In genomic region chr2:38190542-38191218, GRCh38 we compare ENCODE assay signal across 14 cellular contexts.
A peak's percentile ranks its signal among the peaks of the same experiment; 100 is the strongest.
DNase-seq lines count a peak whose midpoint lies in the region; ATAC-seq, FAIRE-seq and TF ChIP-seq lines count a peak whose summit lies in the region.
"Had no signal": no experiment of that assay in that cellular context is flagged by ENCODE, and none has a peak within 500 bp of the region (broad histone marks: within the 10 kb centered on the region; RNA-seq: fewer than 3 reads in every experiment).

No MANE protein-coding gene starts in this region.

- no peak overlapping the region for H3K4me2 ChIP-seq in K562 (ENCODE audit: insufficient read depth, low read length)
- H3K4me2 ChIP-seq: hepatocyte had no signal

- H3K9me3 ChIP-seq in K562 (replicated peaks; ENCODE audit: control insufficient read depth, insufficient read depth, low read depth, low read length) = no peaks in the 10 kb centered on the region

- H3K27me3 ChIP-seq in K562 (ENCODE audit: control insufficient read depth in 2 of 2, insufficient read depth in 2 of 2, low read length in 2 of 2) = no peaks in the 10 kb centered on the region
- H3K27me3 ChIP-seq: hepatocyte had no signal

- in situ Hi-C loops in K562 (cut with MboI) = no loop called here

- ATAC-seq in K562 = no peak
- no peak for ATAC-seq in activated T-cell treated with anti-CD3 and anti-CD28 coated beads, Interleukin-2, amount 50 U/mL, for 72 hours (replicated peaks in 1 of 2)
- ATAC-seq: T-helper 17 cell had no signal

- H3K4me3 Mint-ChIP-seq in mesothelial cell of epicardium = no peak overlapping the region
- no peak overlapping the region for H3K4me3 Mint-ChIP-seq in activated T-cell treated with anti-CD3 and anti-CD28 coated beads, Interleukin-2, amount 50 U/mL, for 72 hours
- H3K4me3 Mint-ChIP-seq: CD4-positive, alpha-beta T cell; T-helper 17 cell had no signal

- DNase-seq in AG08395 (ENCODE audit: low spot score) = peak; percentile 88
- DNase-seq in HCEC 1CT = peak; percentile 27
- no peak for DNase-seq in K562 (ENCODE audit: extremely low read depth in 1 of 4, low spot score in 3 of 4)
- no peak for DNase-seq in mesothelial cell of epicardium (ENCODE audit: low spot score in 2 of 2, unreplicated experiment in 2 of 2)
- DNase-seq in inferior parietal cortex (ENCODE audit: extremely low spot score) = no peak
- DNase-seq in NCI-H1417 treated with DMSO at 0.1 percent for 48 hours (lab: John Stamatoyannopoulos, UW) = no peak
- no peak for DNase-seq in NCI-H2227 treated with DMSO at 0.1 percent for 48 hours (lab: John Stamatoyannopoulos, UW)
- DNase-seq in activated T-cell treated with anti-CD3 and anti-CD28 coated beads, Interleukin-2, amount 50 U/mL, for 72 hours = no peak
- DNase-seq: CD4-positive, alpha-beta T cell; Karpas-422; T-helper 17 cell had no signal

- no peak for TF ChIP-seq CTCF in K562 (IDR thresholded peaks at IDR 0.05 in 2 of 3, conservative IDR thresholded peaks at IDR 0.05 in 1 of 3; ENCODE audit: insufficient read depth in 2 of 3, low read depth in 1 of 3, low read length in 3 of 3)
- no peak for TF ChIP-seq CTCF in mesothelial cell of epicardium (IDR thresholded peaks at IDR 0.05; ENCODE audit: unreplicated experiment)

- no TSS peak for BruUV-seq in K562 (replicated peaks; lab: Mats Ljungman, UMichigan)

- no peaks in the 10 kb centered on the region for H3K4me1 ChIP-seq in K562 (replicated peaks in 1 of 2; ENCODE audit: control insufficient read depth in 2 of 2, insufficient read depth in 2 of 2, low read length in 2 of 2)
- H3K4me1 ChIP-seq: parathyroid adenoma had no signal

- H3K9me3 Mint-ChIP-seq in mesothelial cell of epicardium = peaks cover 4% of the 10 kb centered on the region
- H3K9me3 Mint-ChIP-seq in activated T-cell treated with anti-CD3 and anti-CD28 coated beads, Interleukin-2, amount 50 U/mL, for 72 hours = peaks cover 0 to 1% of the 10 kb centered on the region in 2 donors
- H3K9me3 Mint-ChIP-seq: CD4-positive, alpha-beta T cell had no signal

- no peak for TF ChIP-seq POLR2A in K562 (conservative IDR thresholded peaks at IDR 0.05)

- H3K27me3 Mint-ChIP-seq in mesothelial cell of epicardium (ENCODE audit: low read depth) = no peaks in the 10 kb centered on the region
- H3K27me3 Mint-ChIP-seq in activated T-cell treated with anti-CD3 and anti-CD28 coated beads, Interleukin-2, amount 50 U/mL, for 72 hours (ENCODE audit: low read depth) = no peaks in the 10 kb centered on the region
- H3K27me3 Mint-ChIP-seq: CD4-positive, alpha-beta T cell; T-helper 17 cell had no signal

- intact Hi-C loops in K562 (cut with micrococcal nuclease) = no loop called here

- peak overlapping the region; percentile 15 for H3K27ac Mint-ChIP-seq in mesothelial cell of epicardium
- H3K27ac Mint-ChIP-seq in activated T-cell treated with anti-CD3 and anti-CD28 coated beads, Interleukin-2, amount 50 U/mL, for 72 hours = no peak overlapping the region
- H3K27ac Mint-ChIP-seq: CD4-positive, alpha-beta T cell; T-helper 17 cell had no signal

- CTCF ChIA-PET in K562 (lab: Yijun Ruan, JAX; ENCODE audit: low intra/inter-chr PET ratio) = no interaction called here

- H3K4me3 ChIP-seq in K562 = no peak overlapping the region
- H3K4me3 ChIP-seq: hepatocyte, lung had no signal

- TF ChIP-seq RAD21 in K562 (CRISPR knock-in tag; conservative IDR thresholded peaks at IDR 0.05 in 1 of 2, IDR thresholded peaks at IDR 0.05 in 1 of 2) = no peak

- H4K20me1 ChIP-seq in K562 (replicated peaks; ENCODE audit: control insufficient read depth, insufficient read depth, low read length) = no peaks in the 10 kb centered on the region

- no peak overlapping the region for H2AFZ ChIP-seq in K562 (ENCODE audit: low read depth, low read length)
- H2AFZ ChIP-seq: hepatocyte, parathyroid adenoma had no signal

- FAIRE-seq in K562 (lab: Jason Lieb, UNC) = no peak

- WGBS in K562 (ENCODE audit: insufficient coverage, low coverage, missing lambda C conversion rate) = 3% methylated on average over 3 of the region's 3 CpGs

- no peak for TF ChIP-seq EP300 in K562 (IDR thresholded peaks at IDR 0.05; ENCODE audit: low read length)

- peaks cover 18% of the 10 kb centered on the region for H3K4me1 Mint-ChIP-seq in mesothelial cell of epicardium
- H3K4me1 Mint-ChIP-seq in activated T-cell treated with anti-CD3 and anti-CD28 coated beads, Interleukin-2, amount 50 U/mL, for 72 hours (ENCODE audit: low read depth) = peaks cover 6% of the 10 kb centered on the region

- H3K27ac ChIP-seq in K562 (ENCODE audit: extremely low read depth, low read depth, low read length) = no peak overlapping the region
- H3K27ac ChIP-seq: hepatocyte, parathyroid adenoma had no signal

- H3K9ac ChIP-seq in K562 (ENCODE audit: insufficient read depth in 1 of 2, low read depth in 2 of 2, low read length in 2 of 2) = no peak overlapping the region
- H3K9ac ChIP-seq: parathyroid adenoma had no signal

- POLR2A ChIA-PET in K562 (lab: Yijun Ruan, JAX) = interaction anchor here (0.6 kb wide), 1 partner anchor 9 kb away, joined by 3 read pairs; no protein-coding TSS in a partner anchor

- H3K79me2 ChIP-seq in K562 (ENCODE audit: control insufficient read depth, insufficient read depth, low read length) = no peaks in the 10 kb centered on the region
- H3K79me2 ChIP-seq: hepatocyte, parathyroid adenoma had no signal

- no peaks in the 10 kb centered on the region for H3K36me3 ChIP-seq in K562 (ENCODE audit: control insufficient read depth, insufficient read depth, low read length)

- no peaks in the 10 kb centered on the region for H3K9me1 ChIP-seq in K562 (ENCODE audit: control insufficient read depth, insufficient read depth, low read length)

- no peaks in the 10 kb centered on the region for H3K36me3 Mint-ChIP-seq in mesothelial cell of epicardium
- no peaks in the 10 kb centered on the region for H3K36me3 Mint-ChIP-seq in activated T-cell treated with anti-CD3 and anti-CD28 coated beads, Interleukin-2, amount 50 U/mL, for 72 hours (ENCODE audit: insufficient read depth in 2 of 2)

TF ChIP-seq in K562, 482 proteins besides CTCF, POLR2A, EP300 and RAD21:
- TF ChIP-seq ZNF175 (CRISPR knock-in tag; IDR thresholded peaks at IDR 0.05; ENCODE audit: low read depth) (no peak), UBTF (IDR thresholded peaks at IDR 0.05; ENCODE audit: borderline replicate concordance in 1 of 2, low read depth in 2 of 2, low read length in 2 of 2) (no peak), MYNN (IDR thresholded peaks at IDR 0.05) (no peak), MYNN (CRISPR knock-in tag; IDR thresholded peaks at IDR 0.05) (no peak), TEAD1 (CRISPR knock-in tag; IDR thresholded peaks at IDR 0.05) (no peak), CEBPG (CRISPR knock-in tag; IDR thresholded peaks at IDR 0.05) (no peak), CEBPG (tag; conservative IDR thresholded peaks at IDR 0.05 in 1 of 2, IDR thresholded peaks at IDR 0.05 in 1 of 2) (peak; percentile 32 to 66; a peak in 3 of 4 replicates), JUND (IDR thresholded peaks at IDR 0.05; ENCODE audit: borderline replicate concordance, low read depth, low read length) (no peak), JUND (tag; IDR thresholded peaks at IDR 0.05; ENCODE audit: borderline replicate concordance, low read depth, low read length) (no peak), ZBTB2 (IDR thresholded peaks at IDR 0.05) (no peak)

Comparison
In these comparisons a context has a peak if more than half of its experiments do, and no peak if none do; other contexts are left out.
1. DNase-seq: peak in AG08395 (single experiment) and HCEC 1CT (single experiment); none in K562 (0 of 4), mesothelial cell of epicardium (0 of 2), inferior parietal cortex (single experiment), NCI-H1417 treated with DMSO at 0.1 percent for 48 hours (single experiment), NCI-H2227 treated with DMSO at 0.1 percent for 48 hours (single experiment) and activated T-cell treated with anti-CD3 and anti-CD28 coated beads, Interleukin-2, amount 50 U/mL, for 72 hours (0 of 2).